In genomic region chr16:88649924-88650748, GRCh38 we compare ENCODE assay signal across 8 cellular contexts. TPM values are rescaled to one million over a fixed set of nuclear protein-coding genes. Genes with fewer than 3 reads are reported as not detected.
DNase-seq lines count a peak whose midpoint lies in the region; ATAC-seq and TF ChIP-seq lines count a peak whose summit lies in the region.

No MANE protein-coding gene starts in this region.

- no peaks in the 10 kb centered on the region for H3K27me3 ChIP-seq in endodermal cell (ENCODE audit: control insufficient read depth, insufficient read depth, low read length, poor library complexity, severe bottlenecking)
- no peaks in the 10 kb centered on the region for H3K27me3 ChIP-seq in naive thymus-derived CD4-positive, alpha-beta T cell (ENCODE audit: control insufficient read depth in 2 of 2, insufficient read depth in 2 of 2, low read length in 2 of 2)

- H3K4me1 Mint-ChIP-seq in endodermal cell = peaks cover 5% of the 10 kb centered on the region
- peaks cover 6 to 27% (median 16%) of the 10 kb centered on the region in 7 donors for H3K4me1 Mint-ChIP-seq in naive thymus-derived CD4-positive, alpha-beta T cell

- POLR2A ChIA-PET in naive thymus-derived CD4-positive, alpha-beta T cell (lab: Charles Lee) = interaction anchor here (0.9 to 3.7 kb wide), 15 partner anchors 11 to 144 kb away, joined by 3 to 13 read pairs (median 3); partner anchors contain the start of genes IL17C and MVD

- DNase-seq in activated effector memory CD4-positive, alpha-beta T cell treated with anti-CD3 and anti-CD28 coated beads, Interleukin-2, amount 50 U/mL, for 16 hours = peak; percentile 77
- no peak for DNase-seq in activated effector memory CD4-positive, alpha-beta T cell treated with Interleukin-2 at 50 U/mL for 16 hours
- DNase-seq in endodermal cell (peak; percentile 77), NCI-H226 (no peak), COLO829 (ENCODE audit: low spot score) (no peak)
- DNase-seq in naive thymus-derived CD4-positive, alpha-beta T cell = peak in 5 of 9 donors; percentile 25 to 49 (median 47)

- H3K9ac ChIP-seq in endodermal cell (ENCODE audit: extremely low read depth, low read length, poor library complexity, severe bottlenecking) = peak overlapping the region; percentile 60

- peaks cover 5% of the 10 kb centered on the region for H3K4me1 ChIP-seq in endodermal cell (ENCODE audit: control insufficient read depth, insufficient read depth, low read length)
- peaks cover 20 to 28% of the 10 kb centered on the region in 2 donors for H3K4me1 ChIP-seq in naive thymus-derived CD4-positive, alpha-beta T cell (ENCODE audit: control insufficient read depth in 2 of 2, insufficient read depth in 2 of 2, low read length in 2 of 2)

- no peaks in the 10 kb centered on the region for H3K9me3 Mint-ChIP-seq in endodermal cell
- no peaks in the 10 kb centered on the region for H3K9me3 Mint-ChIP-seq in naive thymus-derived CD4-positive, alpha-beta T cell

- intact Hi-C loops in naive thymus-derived CD4-positive, alpha-beta T cell (cut with micrococcal nuclease) = loop anchor here (1.0 to 2.0 kb wide), 3 partner anchors 15 to 197 kb away; partner anchors contain the start of gene ZFPM1 (in 1 of the 2)

- H3K27ac Mint-ChIP-seq in endodermal cell = no peak overlapping the region
- H3K27ac Mint-ChIP-seq in naive thymus-derived CD4-positive, alpha-beta T cell = peak overlapping the region; percentile 62 to 94 (median 86)

- WGBS in endodermal cell (ENCODE audit: insufficient coverage in 1 of 2, insufficient read length in 1 of 2), 2 experiments = 16 to 33% methylated on average over 12 to 37 of the region's 37 CpGs

- H3K36me3 ChIP-seq in endodermal cell (ENCODE audit: control insufficient read depth, insufficient read depth, low read length) = no peaks in the 10 kb centered on the region
- peaks cover 0 to 45% (median 0%) of the 10 kb centered on the region in 3 experiments for H3K36me3 ChIP-seq in naive thymus-derived CD4-positive, alpha-beta T cell (ENCODE audit: control insufficient read depth in 2 of 3, insufficient read depth in 3 of 3, low read length in 3 of 3)

- no peaks in the 10 kb centered on the region for H3K27me3 Mint-ChIP-seq in endodermal cell (ENCODE audit: insufficient read depth)
- no peaks in the 10 kb centered on the region for H3K27me3 Mint-ChIP-seq in naive thymus-derived CD4-positive, alpha-beta T cell

- H3K4me3 Mint-ChIP-seq in endodermal cell = peak overlapping the region; percentile 78
- peak overlapping the region; percentile 84 to 93 (median 90) for H3K4me3 Mint-ChIP-seq in naive thymus-derived CD4-positive, alpha-beta T cell

- no peaks in the 10 kb centered on the region for H3K9me3 ChIP-seq in endodermal cell (ENCODE audit: control insufficient read depth, low read length)
- no peaks in the 10 kb centered on the region for H3K9me3 ChIP-seq in naive thymus-derived CD4-positive, alpha-beta T cell (ENCODE audit: control insufficient read depth in 2 of 3, low read length in 3 of 3)

- ATAC-seq in HG03103 (IDR thresholded peaks at IDR 0.05; ENCODE audit: low read depth, unreplicated experiment) (peak; percentile 2), SK-N-SH treated with all-trans-retinoic acid at 6 μM for 48 hours (peak; percentile 65)
- peak; percentile 19 for ATAC-seq in naive thymus-derived CD4-positive, alpha-beta T cell

- no peak for TF ChIP-seq CTCF in endodermal cell (conservative IDR thresholded peaks at IDR 0.05)

- no peak overlapping the region for H3K27ac ChIP-seq in endodermal cell (ENCODE audit: low read depth, low read length)
- H3K27ac ChIP-seq in naive thymus-derived CD4-positive, alpha-beta T cell (ENCODE audit: low read depth, low read length) = peak overlapping the region; percentile 84

- H3K4me3 ChIP-seq in endodermal cell (ENCODE audit: low read length) = peak overlapping the region; percentile 90
- H3K4me3 ChIP-seq in naive thymus-derived CD4-positive, alpha-beta T cell (ENCODE audit: low read length) = peak overlapping the region; percentile 78

- CTCF ChIA-PET in naive thymus-derived CD4-positive, alpha-beta T cell (lab: Charles Lee) = interaction anchor here (0.7 to 1.0 kb wide), 3 partner anchors 8 to 53 kb away, joined by 3 to 4 read pairs (median 3); no protein-coding TSS in a partner anchor

- H3K36me3 Mint-ChIP-seq in endodermal cell (ENCODE audit: low read depth) = peaks cover 15% of the 10 kb centered on the region
- peaks cover 0 to 16% (median 1%) of the 10 kb centered on the region in 5 donors for H3K36me3 Mint-ChIP-seq in naive thymus-derived CD4-positive, alpha-beta T cell

TF ChIP-seq in SK-N-SH treated with all-trans-retinoic acid at 6 μM for 48 hours, 23 proteins besides CTCF, POLR2A, EP300 and RAD21:
- TF ChIP-seq RARB (CRISPR knock-in tag; IDR thresholded peaks at IDR 0.05) (no peak), ZNF8 (CRISPR knock-in tag; IDR thresholded peaks at IDR 0.05) (no peak)

RNA-seq across cellular contexts. Expression of gene CYBA, which starts 0.7 kb away (rescaled TPM):
- total RNA-seq in endodermal cell = 100 to 1,000 TPM; 188 to 220 TPM
- 63.0 TPM for polyA plus RNA-seq in endodermal cell (2013, experiment 1 of 2)
- polyA plus RNA-seq in endodermal cell (2013, experiment 2 of 2) = 54.6 TPM
- total RNA-seq in naive thymus-derived CD4-positive, alpha-beta T cell = 100 to 1,000 TPM; 240 to 498 (median 281) TPM
- 100 to 1,000 TPM; 454 to 537 TPM for polyA plus RNA-seq in naive thymus-derived CD4-positive, alpha-beta T cell

RNA-seq across cellular contexts. Expression of gene IL17C, which starts 11.8 kb away (rescaled TPM):
- total RNA-seq in endodermal cell = not detected
- polyA plus RNA-seq in endodermal cell (2013, experiment 1 of 2) = not detected
- not detected for polyA plus RNA-seq in endodermal cell (2013, experiment 2 of 2)
- total RNA-seq in naive thymus-derived CD4-positive, alpha-beta T cell = under 1 TPM in 1 of 5 experiments, not detected in 4; 0.37 TPM
- polyA plus RNA-seq in naive thymus-derived CD4-positive, alpha-beta T cell = not detected

RNA-seq across cellular contexts. Expression of gene MVD, which starts 12.8 kb away (rescaled TPM):
- 10 to 100 TPM; 79.8 to 81.4 TPM for total RNA-seq in endodermal cell
- 111 TPM for polyA plus RNA-seq in endodermal cell (2013, experiment 1 of 2)
- polyA plus RNA-seq in endodermal cell (2013, experiment 2 of 2) = 106 TPM
- total RNA-seq in naive thymus-derived CD4-positive, alpha-beta T cell = 10 to 100 TPM; 37.7 to 66.9 (median 42.7) TPM
- polyA plus RNA-seq in naive thymus-derived CD4-positive, alpha-beta T cell = 10 to 100 TPM; 12.9 to 23.5 TPM

RNA-seq across cellular contexts. Expression of gene SNAI3, which starts 36.2 kb away (rescaled TPM):
- 1 to 10 TPM in 1 of 2 donors, under 1 TPM in 1; 0.77 to 2.1 TPM for total RNA-seq in endodermal cell
- polyA plus RNA-seq in endodermal cell (2013, experiment 1 of 2) = 0.75 TPM
- 0.46 TPM for polyA plus RNA-seq in endodermal cell (2013, experiment 2 of 2)
- 10 to 100 TPM in 1 of 5 experiments, 1 to 10 TPM in 4; 2.7 to 13.0 (median 6.1) TPM for total RNA-seq in naive thymus-derived CD4-positive, alpha-beta T cell
- 10 to 100 TPM in 1 of 2 donors, 1 to 10 TPM in 1; 6.5 to 13.5 TPM for polyA plus RNA-seq in naive thymus-derived CD4-positive, alpha-beta T cell

RNA-seq across cellular contexts. Expression of gene RNF166, which starts 56.1 kb away (rescaled TPM):
- total RNA-seq in endodermal cell = 10 to 100 TPM; 24.2 to 27.2 TPM
- polyA plus RNA-seq in endodermal cell (2013, experiment 1 of 2) = 37.1 TPM
- polyA plus RNA-seq in endodermal cell (2013, experiment 2 of 2) = 29.8 TPM
- total RNA-seq in naive thymus-derived CD4-positive, alpha-beta T cell = 100 to 1,000 TPM in 4 of 5 experiments, 10 to 100 TPM in 1; 99.8 to 324 (median 133) TPM
- 10 to 100 TPM; 67.7 to 88.9 TPM for polyA plus RNA-seq in naive thymus-derived CD4-positive, alpha-beta T cell

Comparison
In these comparisons a context has a peak if more than half of its experiments do, and no peak if none do; other contexts are left out.
1. DNase-seq: peak in activated effector memory CD4-positive, alpha-beta T cell treated with anti-CD3 and anti-CD28 coated beads, Interleukin-2, amount 50 U/mL, for 16 hours (single experiment), endodermal cell (single experiment) and naive thymus-derived CD4-positive, alpha-beta T cell (5 of 9); none in activated effector memory CD4-positive, alpha-beta T cell treated with Interleukin-2 at 50 U/mL for 16 hours (single experiment), NCI-H226 (single experiment) and COLO829 (single experiment).
2. ATAC-seq: peak in every context shown above with its lines; median percentile 65 in SK-N-SH treated with all-trans-retinoic acid at 6 μM for 48 hours; 19 in naive thymus-derived CD4-positive, alpha-beta T cell; 2 in HG03103.